In genomic region chr5:106521701-106522100, GRCh38 we compare ENCODE assay signal across 13 cellular contexts.
DNase-seq lines count a peak whose midpoint lies in the region; ATAC-seq and TF ChIP-seq lines count a peak whose summit lies in the region.
"Had no signal": no experiment of that assay in that cellular context is flagged by ENCODE, and none has a peak within 500 bp of the region (broad histone marks: within the 10 kb centered on the region; RNA-seq: fewer than 3 reads in every experiment).

No MANE protein-coding gene starts in this region.

- H3K27ac ChIP-seq in SJSA1 (0 out of 2 replicates have a peak overlapping the region, but pooled peaks have one; percentile 6), fibroblast of lung (ENCODE audit: insufficient read depth, low read length) (no peak overlapping the region), adrenal gland (no peak overlapping the region)
- H3K27ac ChIP-seq: prostate gland had no signal

- H3K27me3 ChIP-seq in SJSA1 (replicated peaks) (no peaks in the 10 kb centered on the region), fibroblast of lung (ENCODE audit: control insufficient read depth, insufficient read depth, low read length) (no peaks in the 10 kb centered on the region), adrenal gland (no peaks in the 10 kb centered on the region)

- ATAC-seq in HG03025 (IDR thresholded peaks at IDR 0.05; ENCODE audit: low FRiP score, unreplicated experiment): no peak
- ATAC-seq in left colon: no peak
- ATAC-seq: esophagus mucosa had no signal

- no peaks in the 10 kb centered on the region for H3K36me3 ChIP-seq in SJSA1
- H3K36me3 ChIP-seq in fibroblast of lung (ENCODE audit: control insufficient read depth, insufficient read depth, low read length): no peaks in the 10 kb centered on the region
- H3K36me3 ChIP-seq in adrenal gland (replicated peaks in 1 of 2): no peaks in the 10 kb centered on the region
- H3K36me3 ChIP-seq: prostate gland had no signal

- no peak overlapping the region for H3K9ac ChIP-seq in fibroblast of lung (ENCODE audit: insufficient read depth, low read length)

- no peak overlapping the region for H2AFZ ChIP-seq in fibroblast of lung (ENCODE audit: low read length)

- no peaks in the 10 kb centered on the region for H3K79me2 ChIP-seq in fibroblast of lung (ENCODE audit: control insufficient read depth, insufficient read depth, low read length)

- H4K20me1 ChIP-seq in fibroblast of lung (ENCODE audit: control insufficient read depth, extremely low read depth, insufficient read depth, low read length): no peaks in the 10 kb centered on the region

- no peak for TF ChIP-seq POLR2A in adrenal gland (IDR thresholded peaks at IDR 0.05)

- H3K4me1 ChIP-seq in SJSA1 (replicated peaks) (peaks cover 7% of the 10 kb centered on the region; the same call in 1 of the 2 replicates), fibroblast of lung (ENCODE audit: control insufficient read depth, extremely low read depth, insufficient read depth, low read length) (no peaks in the 10 kb centered on the region), adrenal gland (replicated peaks in 1 of 2) (no peaks in the 10 kb centered on the region)
- H3K4me1 ChIP-seq: prostate gland had no signal

- DNase-seq in GM04503 (ENCODE audit: low read depth) (peak; percentile 15), SJSA1 (ENCODE audit: low read depth in 1 of 2, low spot score in 2 of 2) (peak in 1 of 2 experiments; percentile 35), fibroblast of lung (ENCODE audit: low read depth in 2 of 2) (peak; percentile 67 to 79), pulmonary artery endothelial cell (ENCODE audit: low read depth, low spot score) (peak; percentile 30), adrenal gland (no peak), left colon (no peak)
- DNase-seq in NK-92 treated with Interleukin-12 subunit alpha and Interleukin-12 subunit beta, amount 100 ng/mL, for 24 hours (lab: John Stamatoyannopoulos, UW): no peak
- DNase-seq: activated CD8-positive, alpha-beta memory T cell treated with anti-CD3 and anti-CD28 coated beads, Interleukin-2, amount 50 U/mL, for 4 hours; DND-41; NCI-H187 had no signal

- intact Hi-C loops in adrenal gland (cut with DNase I) (no loop called here), left colon (cut with DNase I, micrococcal nuclease) (no loop called here)

- H3K4me3 ChIP-seq in SJSA1 (no peak overlapping the region), fibroblast of lung (replicated peaks in 1 of 4; ENCODE audit: control extremely low read depth in 1 of 4, insufficient read depth in 1 of 4, low read depth in 3 of 4, low read length in 4 of 4) (no peak overlapping the region), adrenal gland (no peak overlapping the region)
- H3K4me3 ChIP-seq: prostate gland had no signal

- H3K4me2 ChIP-seq in fibroblast of lung (ENCODE audit: extremely low read depth, insufficient read depth, low read length): no peak overlapping the region

- WGBS in adrenal gland, 4 donors: 38 to 55% (median 45%) methylated on average over 2 of the region's 2 CpGs

- H3K9me3 ChIP-seq in SJSA1 (replicated peaks): no peaks in the 10 kb centered on the region
- no peaks in the 10 kb centered on the region for H3K9me3 ChIP-seq in fibroblast of lung (ENCODE audit: control insufficient read depth, insufficient read depth, low read depth, low read length)
- H3K9me3 ChIP-seq in adrenal gland (replicated peaks in 1 of 3): no peaks in the 10 kb centered on the region
- H3K9me3 ChIP-seq: prostate gland had no signal

- no peak for TF ChIP-seq CTCF in fibroblast of lung (conservative IDR thresholded peaks at IDR 0.05 in 1 of 2, IDR thresholded peaks at IDR 0.05 in 1 of 2; ENCODE audit: low read depth in 1 of 2, low read length in 2 of 2)
- TF ChIP-seq CTCF in adrenal gland (IDR thresholded peaks at IDR 0.05): no peak

Comparison
In these comparisons a context has a peak if more than half of its experiments do, and no peak if none do; other contexts are left out.
1. DNase-seq: peak in GM04503 (single experiment), fibroblast of lung (2 of 2) and pulmonary artery endothelial cell (single experiment); none in NK-92 treated with Interleukin-12 subunit alpha and Interleukin-12 subunit beta, amount 100 ng/mL, for 24 hours (single experiment), adrenal gland (0 of 7) and left colon (0 of 2).